In genomic region chr17:58354541-58355216, GRCh38 we compare ENCODE assay signal across 23 cellular contexts. TPM values are rescaled to one million over a fixed set of nuclear protein-coding genes. Genes with fewer than 3 reads are reported as not detected.
DNase-seq lines count a peak whose midpoint lies in the region; ATAC-seq, FAIRE-seq and TF ChIP-seq lines count a peak whose summit lies in the region.
"Had no signal": no experiment of that assay in that cellular context is flagged by ENCODE, and none has a peak within 500 bp of the region (broad histone marks: within the 10 kb centered on the region; RNA-seq: fewer than 3 reads in every experiment).

No MANE protein-coding gene starts in this region.

- RAD21 ChIA-PET in GM12878 (lab: Charles Lee; ENCODE audit: unreplicated experiment) = interaction anchor here (0.8 to 3.6 kb wide), 5 partner anchors 10 to 105 kb away, joined by 3 to 27 read pairs (median 5); no protein-coding TSS in a partner anchor

- H3K79me2 ChIP-seq in GM12878 (ENCODE audit: control insufficient read depth, insufficient read depth, low read length) (peaks cover 26% of the 10 kb centered on the region), PC-3 (ENCODE audit: low read length) (peaks cover 15% of the 10 kb centered on the region)

- WGBS in GM12878 (ENCODE audit: insufficient coverage, insufficient replicate concordance, low lambda C conversion rate, missing lambda C conversion rate) = 67% methylated on average over 6 of the region's 6 CpGs

- TF ChIP-seq EP300 in GM12878 (IDR thresholded peaks at IDR 0.05; ENCODE audit: borderline replicate concordance in 1 of 2, control insufficient read depth in 1 of 2, low read depth in 2 of 2, low read length in 2 of 2) = no peak

- no peaks in the 10 kb centered on the region for H3F3A ChIP-seq in PC-3 (ENCODE audit: low read length, unreplicated experiment)

- peaks cover 5% of the 10 kb centered on the region for H3K4me1 ChIP-seq in GM12878 (ENCODE audit: control insufficient read depth, insufficient read depth, low read length)
- peaks cover 15% of the 10 kb centered on the region for H3K4me1 ChIP-seq in PC-3 (ENCODE audit: insufficient read depth, low read length)

- no peaks in the 10 kb centered on the region for H3K9me3 Mint-ChIP-seq in T-helper 1 cell treated with Interleukin-12 subunit alpha and Interleukin-12 subunit beta and Interleukin-4 antibody, amounts not matched to agents 30 μg/mL and 1 μg/mL, for 36 hours
- no peaks in the 10 kb centered on the region for H3K9me3 Mint-ChIP-seq in natural killer cell treated with Interleukin-12 subunit alpha and Interleukin-12 subunit beta and Interleukin-15 and Interleukin-18, amount 100 ng/mL, for 72 hours
- H3K9me3 Mint-ChIP-seq: stimulated activated naive CD8-positive, alpha-beta T cell treated with anti-CD3 and anti-CD28 coated beads, Interleukin-15, amount 100 ng/mL, for 72 hours had no signal

- H3K27ac ChIP-seq in GM12878 (ENCODE audit: control insufficient read depth, insufficient read depth) (no peak overlapping the region), PC-3 (ENCODE audit: low read length) (no peak overlapping the region)
- H3K27ac ChIP-seq: hepatocyte had no signal

- intact Hi-C loops in GM12878 (cut with micrococcal nuclease; ENCODE audit: unreplicated experiment) = no loop called here
- intact Hi-C loops in PC-3 (cut with micrococcal nuclease) = loop anchor here (10.0 kb wide), 1 partner anchor 160 kb away; the partner anchor contains the start of gene MTMR4

- no TSS peak for BruUV-seq in GM12878 (replicated peaks; lab: Mats Ljungman, UMichigan)
- no TSS peak for BruUV-seq in PC-3 (replicated peaks; lab: Mats Ljungman, UMichigan)

- SMC1A ChIA-PET in GM12878 (lab: Charles Lee; ENCODE audit: uncharacterized antibody, unreplicated experiment) = interaction anchor here (1.3 to 7.2 kb wide), 5 partner anchors 10 to 60 kb away, joined by 3 to 91 read pairs (median 12); partner anchors contain the start of gene RNF43

- peaks cover 28% of the 10 kb centered on the region for H3K4me1 Mint-ChIP-seq in T-helper 1 cell treated with Interleukin-12 subunit alpha and Interleukin-12 subunit beta and Interleukin-4 antibody, amounts not matched to agents 30 μg/mL and 1 μg/mL, for 36 hours (ENCODE audit: low read depth)
- H3K4me1 Mint-ChIP-seq in natural killer cell treated with Interleukin-12 subunit alpha and Interleukin-12 subunit beta and Interleukin-15 and Interleukin-18, amount 100 ng/mL, for 72 hours (ENCODE audit: low read depth in 2 of 2) = peaks cover 33 to 45% of the 10 kb centered on the region in 2 donors

- CTCF ChIA-PET in GM12878 (lab: Yijun Ruan, JAX) = interaction anchor here (0.8 to 3.7 kb wide), 5 partner anchors 10 to 105 kb away, joined by 3 to 19 read pairs (median 5); partner anchors contain the start of gene RNF43
- CTCF ChIA-PET in PC-3 (lab: Charles Lee) = no interaction called here

- ATAC-seq in GM12878 (no peak), HG02840 (IDR thresholded peaks at IDR 0.05; ENCODE audit: low FRiP score, unreplicated experiment) (no peak), PC-3 (no peak)
- ATAC-seq in natural killer cell treated with Interleukin-12 subunit alpha and Interleukin-12 subunit beta and Interleukin-15 and Interleukin-18, amount 100 ng/mL, for 72 hours = no peak
- ATAC-seq: psoas muscle; stimulated activated naive CD8-positive, alpha-beta T cell treated with anti-CD3 and anti-CD28 coated beads, Interleukin-15, amount 100 ng/mL, for 72 hours had no signal

- H3K4me2 ChIP-seq in GM12878 (ENCODE audit: control insufficient read depth, insufficient read depth) (no peak overlapping the region), PC-3 (ENCODE audit: low read length) (no peak overlapping the region)
- H3K4me2 ChIP-seq: hepatocyte had no signal

- H3K27me3 ChIP-seq in GM12878 (replicated peaks in 1 of 2; ENCODE audit: control insufficient read depth in 2 of 2, insufficient read depth in 2 of 2, low read length in 1 of 2) = no peaks in the 10 kb centered on the region
- no peaks in the 10 kb centered on the region for H3K27me3 ChIP-seq in PC-3 (ENCODE audit: low read length)
- H3K27me3 ChIP-seq: hepatocyte, transverse colon had no signal

- TF ChIP-seq CTCF in GM13977 (IDR thresholded peaks at IDR 0.05; ENCODE audit: extremely low read depth, insufficient read depth, missing control alignments) = no peak
- no peak for TF ChIP-seq CTCF in GM12878 (IDR thresholded peaks at IDR 0.05 in 2 of 3, conservative IDR thresholded peaks at IDR 0.05 in 1 of 3; ENCODE audit: control insufficient read depth in 2 of 3, extremely low read depth in 1 of 3, insufficient read depth in 1 of 3, low read depth in 3 of 3, low read length in 3 of 3)
- TF ChIP-seq CTCF in PC-3 (conservative IDR thresholded peaks at IDR 0.05; ENCODE audit: low read depth, low read length) = no peak

- DNase-seq in T-helper 1 cell = no peak
- DNase-seq in GM13977 (ENCODE audit: low spot score) = peak; percentile 5
- DNase-seq in GM12878 (ENCODE audit: low read depth, low spot score) = no peak
- DNase-seq in natural killer cell treated with Interleukin-12 subunit alpha and Interleukin-12 subunit beta and Interleukin-15 and Interleukin-18, amount 100 ng/mL, for 72 hours (ENCODE audit: low spot score) = no peak
- DNase-seq in Ammon's horn (ENCODE audit: low spot score) = no peak
- DNase-seq in PC-3 = no peak
- DNase-seq: 8988T; C1 segment of cervical spinal cord; DMS153; GF-D8; NCI-H1105; NCI-H2107; NCI-H524; psoas muscle; stimulated activated naive CD8-positive, alpha-beta T cell treated with anti-CD3 and anti-CD28 coated beads, Interleukin-15, amount 100 ng/mL, for 72 hours; SW 1271; transverse colon had no signal

- TF ChIP-seq RAD21 in GM12878 (IDR thresholded peaks at IDR 0.05; ENCODE audit: insufficient read depth, low read depth, low read length) = no peak

- H3K4me3 ChIP-seq in GM12878 (no peak overlapping the region), PC-3 (ENCODE audit: low read length) (no peak overlapping the region)
- H3K4me3 ChIP-seq: hepatocyte, lung, psoas muscle, skin epidermis, transverse colon had no signal

- no peaks in the 10 kb centered on the region for H4K20me1 ChIP-seq in GM12878 (ENCODE audit: control insufficient read depth, insufficient read depth)
- no peaks in the 10 kb centered on the region for H4K20me1 ChIP-seq in PC-3 (ENCODE audit: low read length)

- POLR2A ChIA-PET in GM12878 (lab: Charles Lee) = interaction anchor here (0.5 to 6.5 kb wide), 5 partner anchors 17 to 61 kb away, joined by 3 to 64 read pairs (median 7); partner anchors contain the start of gene RNF43
- POLR2A ChIA-PET in PC-3 (lab: Charles Lee; ENCODE audit: unreplicated experiment) = interaction anchor here (0.8 kb wide), 1 partner anchor 63 kb away, joined by 4 read pairs; no protein-coding TSS in a partner anchor

- H3K27me3 Mint-ChIP-seq in T-helper 1 cell treated with Interleukin-12 subunit alpha and Interleukin-12 subunit beta and Interleukin-4 antibody, amounts not matched to agents 30 μg/mL and 1 μg/mL, for 36 hours (ENCODE audit: low read depth) = no peaks in the 10 kb centered on the region
- no peaks in the 10 kb centered on the region for H3K27me3 Mint-ChIP-seq in natural killer cell treated with Interleukin-12 subunit alpha and Interleukin-12 subunit beta and Interleukin-15 and Interleukin-18, amount 100 ng/mL, for 72 hours
- H3K27me3 Mint-ChIP-seq: stimulated activated naive CD8-positive, alpha-beta T cell treated with anti-CD3 and anti-CD28 coated beads, Interleukin-15, amount 100 ng/mL, for 72 hours had no signal

- H2AFZ ChIP-seq in GM12878 (ENCODE audit: control insufficient read depth, low read depth, low read length) (no peak overlapping the region), PC-3 (ENCODE audit: low read length) (no peak overlapping the region)
- H2AFZ ChIP-seq: hepatocyte had no signal

- H3K27ac Mint-ChIP-seq in T-helper 1 cell treated with Interleukin-12 subunit alpha and Interleukin-12 subunit beta and Interleukin-4 antibody, amounts not matched to agents 30 μg/mL and 1 μg/mL, for 36 hours = peak overlapping the region; percentile 41
- H3K27ac Mint-ChIP-seq in natural killer cell treated with Interleukin-12 subunit alpha and Interleukin-12 subunit beta and Interleukin-15 and Interleukin-18, amount 100 ng/mL, for 72 hours = peak overlapping the region; percentile 92 to 98

- no peak for FAIRE-seq in GM12878 (lab: Jason Lieb, UNC)
- FAIRE-seq: keratinocyte had no signal

- H3K4me3 Mint-ChIP-seq in T-helper 1 cell treated with Interleukin-12 subunit alpha and Interleukin-12 subunit beta and Interleukin-4 antibody, amounts not matched to agents 30 μg/mL and 1 μg/mL, for 36 hours = no peak overlapping the region
- no peak overlapping the region for H3K4me3 Mint-ChIP-seq in natural killer cell treated with Interleukin-12 subunit alpha and Interleukin-12 subunit beta and Interleukin-15 and Interleukin-18, amount 100 ng/mL, for 72 hours

- peak; percentile 47 for TF ChIP-seq POLR2A in GM12878 (IDR thresholded peaks at IDR 0.05; ENCODE audit: low read depth, low read length)

- H3K9me2 ChIP-seq in PC-3 (replicated peaks; ENCODE audit: low read length) = no peaks in the 10 kb centered on the region

- no peaks in the 10 kb centered on the region for H3K9me3 ChIP-seq in GM12878 (replicated peaks; ENCODE audit: control insufficient read depth, insufficient read depth, low read length)
- no peaks in the 10 kb centered on the region for H3K9me3 ChIP-seq in PC-3 (ENCODE audit: low read length)
- H3K9me3 ChIP-seq: psoas muscle, transverse colon had no signal

- no peak overlapping the region for H3K9ac ChIP-seq in GM12878 (ENCODE audit: control insufficient read depth, insufficient read depth, low read length)
- no peak overlapping the region for H3K9ac ChIP-seq in PC-3 (ENCODE audit: low read length)

- peaks cover 34% of the 10 kb centered on the region for H3K36me3 Mint-ChIP-seq in T-helper 1 cell treated with Interleukin-12 subunit alpha and Interleukin-12 subunit beta and Interleukin-4 antibody, amounts not matched to agents 30 μg/mL and 1 μg/mL, for 36 hours (ENCODE audit: low read depth)
- H3K36me3 Mint-ChIP-seq in natural killer cell treated with Interleukin-12 subunit alpha and Interleukin-12 subunit beta and Interleukin-15 and Interleukin-18, amount 100 ng/mL, for 72 hours = peaks cover 24% of the 10 kb centered on the region

- peaks cover 1 to 22% of the 10 kb centered on the region in 2 experiments; a peak in 3 of 4 replicates for H3K36me3 ChIP-seq in GM12878 (ENCODE audit: control insufficient read depth in 2 of 2, insufficient read depth in 2 of 2, low read length in 1 of 2)
- peaks cover 2% of the 10 kb centered on the region for H3K36me3 ChIP-seq in PC-3 (ENCODE audit: low read depth, low read length)

- in situ Hi-C loops in GM13977 (cut with MboI; ENCODE audit: low pct_unique_long_range_greater_than_20kb, low sequenced_read_pairs, unreplicated experiment) (no loop called here), GM12878 (cut with MboI) (no loop called here)

RNA-seq across cellular contexts. Expression of gene SUPT4H1, which starts 2.7 kb away (rescaled TPM):
- total RNA-seq in GM12878 (2013; cell fraction: nucleolus; rRNA removed) = 8.8 and 9.5 TPM in 2 replicates
- total RNA-seq in GM12878 (2014; rRNA removed) (87.9 and 92.8 TPM in 2 replicates), GM12878 (2014; rRNA removed; fragmentation: Illumina TruSeq; extraction: Trizol) (70.4 and 83.8 TPM in 2 replicates), GM12878 (2021) (87.0 and 93.2 TPM in 2 replicates), PC-3 (2014; rRNA removed) (100.0 and 116 TPM in 2 replicates)
- 90.2 TPM for polyA plus RNA-seq in GM12878 (2011; ENCODE audit: low read depth)
- polyA plus RNA-seq in GM12878 (2011; rRNA removed) (230 and 240 TPM in 2 replicates), GM12878 (2014; fragmentation: Illumina TruSeq; extraction: Trizol) (98.9 and 112 TPM in 2 replicates), GM12878 (2014; fragmentation: Nextera tagmentation; extraction: Ambion mirVana) (100 to 1,000 TPM; 148 to 293 TPM), GM12878 (2014; rRNA removed) (94.9 and 102 TPM in 2 replicates), GM12878 (2016; fragmentation: Nextera tagmentation; extraction: Ambion mirVana) (100 to 1,000 TPM; 143 to 159 TPM)
- 105 and 107 TPM in 2 replicates for polyA plus RNA-seq in GM12878 (2011; cell fraction: cytosol; rRNA removed)
- 61.5 and 64.9 TPM in 2 replicates for polyA plus RNA-seq in GM12878 (2011; cell fraction: nucleus; rRNA removed)
- polyA plus RNA-seq in GM12878 (2012) = 88.7 and 95.3 TPM in 2 replicates
- polyA minus RNA-seq in GM12878 (2011; rRNA and poly(A)+ RNA removed) = 60.9 and 80.0 TPM in 2 replicates
- polyA minus RNA-seq in GM12878 (2011; cell fraction: cytosol; rRNA and poly(A)+ RNA removed) = 11.5 and 19.8 TPM in 2 replicates
- polyA minus RNA-seq in GM12878 (2011; cell fraction: nucleus; rRNA and poly(A)+ RNA removed) = 5.6 and 14.2 TPM in 2 replicates
- 100 to 1,000 TPM in 1 of 2 donors, 10 to 100 TPM in 1; 84.0 to 143 TPM for total RNA-seq in natural killer cell treated with Interleukin-12 subunit alpha and Interleukin-12 subunit beta and Interleukin-15 and Interleukin-18, amount 100 ng/mL, for 72 hours

RNA-seq across cellular contexts. Expression of gene TSPOAP1, which starts 26.1 kb away (rescaled TPM):
- total RNA-seq in GM12878 (2013; cell fraction: nucleolus; rRNA removed) = 52.4 and 53.8 TPM in 2 replicates
- total RNA-seq in GM12878 (2014; rRNA removed) (5.6 and 5.7 TPM in 2 replicates), GM12878 (2014; rRNA removed; fragmentation: Illumina TruSeq; extraction: Trizol) (2.8 and 3.6 TPM in 2 replicates), GM12878 (2021) (6.5 and 8.8 TPM in 2 replicates), PC-3 (2014; rRNA removed) (4.3 and 8.3 TPM in 2 replicates)
- 5.7 TPM for polyA plus RNA-seq in GM12878 (2011; ENCODE audit: low read depth)
- polyA plus RNA-seq in GM12878 (2011; rRNA removed) (11.6 and 16.4 TPM in 2 replicates), GM12878 (2014; fragmentation: Illumina TruSeq; extraction: Trizol) (1.2 and 4.2 TPM in 2 replicates), GM12878 (2014; fragmentation: Nextera tagmentation; extraction: Ambion mirVana) (under 1 TPM in 1 of 2 experiments, not detected in 1; 0.58 TPM), GM12878 (2014; rRNA removed) (8.5 and 10.9 TPM in 2 replicates), GM12878 (2016; fragmentation: Nextera tagmentation; extraction: Ambion mirVana) (1 to 10 TPM; 2.2 to 3.2 TPM)
- polyA plus RNA-seq in GM12878 (2011; cell fraction: cytosol; rRNA removed) = 12.2 and 16.5 TPM in 2 replicates
- 164 and 168 TPM in 2 replicates for polyA plus RNA-seq in GM12878 (2011; cell fraction: nucleus; rRNA removed)
- polyA plus RNA-seq in GM12878 (2012) = 9.8 and 14.2 TPM in 2 replicates
- polyA minus RNA-seq in GM12878 (2011; rRNA and poly(A)+ RNA removed) = 7.2 and 17.1 TPM in 2 replicates
- 6.4 and 6.7 TPM in 2 replicates for polyA minus RNA-seq in GM12878 (2011; cell fraction: cytosol; rRNA and poly(A)+ RNA removed)
- 16.2 and 33.3 TPM in 2 replicates for polyA minus RNA-seq in GM12878 (2011; cell fraction: nucleus; rRNA and poly(A)+ RNA removed)
- 10 to 100 TPM; 54.0 to 82.3 TPM for total RNA-seq in natural killer cell treated with Interleukin-12 subunit alpha and Interleukin-12 subunit beta and Interleukin-15 and Interleukin-18, amount 100 ng/mL, for 72 hours
